ENCODE assay signal across 8 cellular contexts in the genomic region with DNA sequence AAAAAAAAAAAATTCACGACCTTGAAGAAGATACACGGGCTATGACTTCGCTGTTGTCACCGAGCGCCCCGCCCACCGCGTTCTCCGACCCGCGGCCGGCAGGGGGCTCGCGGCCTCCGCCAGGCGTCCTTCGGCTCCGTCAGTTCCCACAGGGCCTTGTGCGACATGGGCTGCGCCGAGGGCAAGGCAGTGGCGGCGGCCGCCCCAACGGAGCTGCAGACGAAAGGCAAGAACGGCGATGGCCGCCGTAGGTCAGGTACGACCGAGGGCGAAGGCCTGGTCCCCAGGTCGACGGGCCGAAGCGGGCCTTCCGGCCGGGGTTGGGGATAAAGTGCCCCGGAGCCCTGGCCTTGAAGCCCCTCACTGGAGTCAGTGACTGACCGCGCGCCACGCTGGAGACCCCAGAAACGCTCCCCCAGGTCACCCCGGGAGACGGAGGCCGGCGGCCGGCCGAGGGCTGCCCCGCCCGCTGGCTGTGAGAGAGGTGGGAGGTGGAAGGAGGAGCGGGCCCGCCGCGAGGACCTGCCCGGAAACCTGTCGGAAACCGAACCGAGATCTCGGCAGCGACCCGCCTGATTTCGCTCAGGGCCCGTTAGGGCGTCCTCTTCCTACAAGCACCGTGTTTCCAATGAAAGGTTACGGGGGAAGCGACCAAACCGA. TPM values are rescaled to one million over a fixed set of nuclear protein-coding genes. Genes with fewer than 3 reads are reported as not detected.
A peak's percentile ranks its signal among the peaks of the same experiment; 100 is the strongest.
DNase-seq lines count a peak whose midpoint lies in the region; ATAC-seq and FAIRE-seq lines count a peak whose summit lies in the region.

A gene (plus strand): TSS at position 142 of the 660 bp plus-strand sequence. CDS start 24 bp downstream, at position 166.

- ATAC-seq in HG03442 (IDR thresholded peaks at IDR 0.05; ENCODE audit: unreplicated experiment) (peak; percentile 88), GM18870 (IDR thresholded peaks at IDR 0.05; ENCODE audit: unreplicated experiment) (no peak)

- DNase-seq in Ammon's horn (ENCODE audit: low spot score), result peak; percentile 69
- DNase-seq in GM19239 (ENCODE audit: insufficient read length, low spot score), result peak; percentile 87
- peak in 52 of 58 donors; percentile 5 to 71 (median 34) for DNase-seq in anterior cingulate cortex (lab: John Stamatoyannopoulos, UW)
- peak; percentile 23 to 28 for DNase-seq in hippocampal formation (lab: John Stamatoyannopoulos, UW)
- DNase-seq in retina, result peak; percentile 93

- intact Hi-C loops in T-helper 2 cell treated with Interferon-gamma antibody and Interleukin-4, amounts not matched to agents 100 ng/mL and 5 ng/mL, for 36 hours (cut with micrococcal nuclease), result loop anchor here (1.0 to 5.0 kb wide), 5 partner anchors 71 to 892 kb away; a partner anchor contains a TSS

- peak; percentile 80 for FAIRE-seq in GM19239 (lab: Jason Lieb, UNC)

RNA-seq across cellular contexts. Expression of the gene that starts here (rescaled TPM):
- total RNA-seq in T-helper 2 cell treated with Interferon-gamma antibody and Interleukin-4, amounts not matched to agents 100 ng/mL and 5 ng/mL, for 36 hours, result 97.4 and 108 TPM in 2 replicates

Comparison
In these comparisons a context has a peak if more than half of its experiments do, and no peak if none do; other contexts are left out.
1. DNase-seq: peak in every context shown above with its lines; median percentile 93 in retina; 87 in GM19239; 69 in Ammon's horn; 34 in anterior cingulate cortex; 26 in hippocampal formation.